Comparison of ENCODE assay signal across 34 cellular contexts in genomic region chr9:30714389-30714788, GRCh38.
"Had no signal": no experiment of that assay in that cellular context is flagged by ENCODE, and none has a peak within 500 bp of the region (broad histone marks: within the 10 kb centered on the region; RNA-seq: fewer than 3 reads in every experiment).

No MANE protein-coding gene starts in this region.

- H3K27ac ChIP-seq: KMS-11 had no signal

- H3K27me3 ChIP-seq: MG63 had no signal

- H3K9me3 ChIP-seq: MG63 had no signal

- DNase-seq: Karpas-422, Kasumi-1, KG1, MG63, MM.1S, MV-4-11, NCI-H1048, NCI-H1092, NCI-H1092 treated with DMSO at 0.1 percent for 48 hours, NCI-H1105, NCI-H1105 treated with DMSO at 0.1 percent for 48 hours, NCI-H1417, NCI-H1417 treated with DMSO at 0.1 percent for 48 hours, NCI-H1436, NCI-H1436 treated with DMSO at 0.1 percent for 48 hours, NCI-H146, NCI-H1694, NCI-H1694 treated with DMSO at 0.1 percent for 48 hours, NCI-H187, NCI-H187 treated with DMSO at 0.1 percent for 48 hours, NCI-H1930, NCI-H2029, NCI-H2029 treated with DMSO at 0.1 percent for 48 hours, NCI-H2081, NCI-H2081 treated with DMSO at 0.1 percent for 48 hours, NCI-H2107, NCI-H2171, NCI-H2171 treated with DMSO at 0.1 percent for 48 hours, NCI-H2227 treated with DMSO at 0.1 percent for 48 hours, NCI-H226, NCI-H345, NCI-H446, NCI-H446 treated with DMSO at 0.1 percent for 48 hours had no signal

- H3K4me2 ChIP-seq: KMS-11 had no signal

- H3K4me3 ChIP-seq: MG63 had no signal

- H3K36me3 ChIP-seq: MG63 had no signal

- H3K9ac ChIP-seq: KMS-11 had no signal
